ENCODE assay signal across 1 cellular context in genomic region chr16:2776500-2777139, GRCh38.
TF ChIP-seq lines count a peak whose summit lies in the region.

No MANE protein-coding gene starts in this region.

TF ChIP-seq in HEK293, 187 proteins besides CTCF, POLR2A, EP300 and RAD21 (continued from another document and continues in another):
- TF ChIP-seq EGR2 (tag by site-specific recombination; IDR thresholded peaks at IDR 0.05; ENCODE audit: low read depth) (peak; percentile 55; the same call in 1 of the 2 replicates), ZNF530 (tag by site-specific recombination; IDR thresholded peaks at IDR 0.05; ENCODE audit: low read depth) (no peak), GLI2 (tag by site-specific recombination; IDR thresholded peaks at IDR 0.05; ENCODE audit: borderline replicate concordance, low read depth) (no peak), ZNF610 (tag by site-specific recombination; IDR thresholded peaks at IDR 0.05; ENCODE audit: borderline replicate concordance) (peak; percentile 14; the same call in 1 of the 2 replicates), ZBTB20 (tag by site-specific recombination; IDR thresholded peaks at IDR 0.05) (peak; percentile 92), RBAK (tag by site-specific recombination; IDR thresholded peaks at IDR 0.05) (no peak), BCL6B (tag by site-specific recombination; IDR thresholded peaks at IDR 0.05) (no peak), KLF9 (tag by site-specific recombination; IDR thresholded peaks at IDR 0.05; ENCODE audit: low read depth) (0 out of 2 replicates have a peak, but pooled peaks have one; percentile 18), HOXD13 (CRISPR knock-in tag; IDR thresholded peaks at IDR 0.05; ENCODE audit: borderline replicate concordance) (no peak), PBX3 (CRISPR knock-in tag; IDR thresholded peaks at IDR 0.05) (no peak), ZNF121 (tag by site-specific recombination; IDR thresholded peaks at IDR 0.05) (no peak), ZNF280C (tag by site-specific recombination; IDR thresholded peaks at IDR 0.05) (no peak), ZNF561 (tag by site-specific recombination; IDR thresholded peaks at IDR 0.05; ENCODE audit: borderline replicate concordance) (no peak), ZNF692 (tag by site-specific recombination; IDR thresholded peaks at IDR 0.05) (peak; percentile 83), ZNF18 (tag by site-specific recombination; IDR thresholded peaks at IDR 0.05) (no peak), ATF2 (tag by site-specific recombination; IDR thresholded peaks at IDR 0.05; ENCODE audit: low read depth) (no peak), ZNF426 (tag by site-specific recombination; IDR thresholded peaks at IDR 0.05) (no peak), KLF8 (tag by site-specific recombination; IDR thresholded peaks at IDR 0.05) (no peak), SP7 (tag by site-specific recombination; IDR thresholded peaks at IDR 0.05) (no peak), GLI4 (tag by site-specific recombination; IDR thresholded peaks at IDR 0.05) (no peak), HIC1 (tag by site-specific recombination; IDR thresholded peaks at IDR 0.05) (peak; percentile 47; the same call in 1 of the 2 replicates), ZNF513 (tag by site-specific recombination; IDR thresholded peaks at IDR 0.05) (no peak), ZFP37 (tag by site-specific recombination; IDR thresholded peaks at IDR 0.05) (no peak), ZNF341 (tag by site-specific recombination; IDR thresholded peaks at IDR 0.05; ENCODE audit: low read depth) (no peak), ZBTB7A (tag by site-specific recombination; IDR thresholded peaks at IDR 0.05; ENCODE audit: low read depth) (no peak), ZNF596 (tag by site-specific recombination; IDR thresholded peaks at IDR 0.05) (no peak), ZNF16 (tag by site-specific recombination; IDR thresholded peaks at IDR 0.05; ENCODE audit: low read depth) (no peak), INSM2 (tag by site-specific recombination; IDR thresholded peaks at IDR 0.05) (no peak), ZFHX2 (tag by site-specific recombination; conservative IDR thresholded peaks at IDR 0.05) (peak; percentile 86), PRDM4 (tag by site-specific recombination; IDR thresholded peaks at IDR 0.05) (no peak), ZNF148 (tag by site-specific recombination; IDR thresholded peaks at IDR 0.05; ENCODE audit: borderline replicate concordance) (no peak), ZNF26 (tag by site-specific recombination; IDR thresholded peaks at IDR 0.05) (no peak), MZF1 (tag by site-specific recombination; IDR thresholded peaks at IDR 0.05; ENCODE audit: borderline replicate concordance) (no peak), ZBTB8A (tag by site-specific recombination; IDR thresholded peaks at IDR 0.05) (peak; percentile 13; the same call in 1 of the 2 replicates)
